11 cellular contexts compared by ENCODE assay signal in the genomic region with DNA sequence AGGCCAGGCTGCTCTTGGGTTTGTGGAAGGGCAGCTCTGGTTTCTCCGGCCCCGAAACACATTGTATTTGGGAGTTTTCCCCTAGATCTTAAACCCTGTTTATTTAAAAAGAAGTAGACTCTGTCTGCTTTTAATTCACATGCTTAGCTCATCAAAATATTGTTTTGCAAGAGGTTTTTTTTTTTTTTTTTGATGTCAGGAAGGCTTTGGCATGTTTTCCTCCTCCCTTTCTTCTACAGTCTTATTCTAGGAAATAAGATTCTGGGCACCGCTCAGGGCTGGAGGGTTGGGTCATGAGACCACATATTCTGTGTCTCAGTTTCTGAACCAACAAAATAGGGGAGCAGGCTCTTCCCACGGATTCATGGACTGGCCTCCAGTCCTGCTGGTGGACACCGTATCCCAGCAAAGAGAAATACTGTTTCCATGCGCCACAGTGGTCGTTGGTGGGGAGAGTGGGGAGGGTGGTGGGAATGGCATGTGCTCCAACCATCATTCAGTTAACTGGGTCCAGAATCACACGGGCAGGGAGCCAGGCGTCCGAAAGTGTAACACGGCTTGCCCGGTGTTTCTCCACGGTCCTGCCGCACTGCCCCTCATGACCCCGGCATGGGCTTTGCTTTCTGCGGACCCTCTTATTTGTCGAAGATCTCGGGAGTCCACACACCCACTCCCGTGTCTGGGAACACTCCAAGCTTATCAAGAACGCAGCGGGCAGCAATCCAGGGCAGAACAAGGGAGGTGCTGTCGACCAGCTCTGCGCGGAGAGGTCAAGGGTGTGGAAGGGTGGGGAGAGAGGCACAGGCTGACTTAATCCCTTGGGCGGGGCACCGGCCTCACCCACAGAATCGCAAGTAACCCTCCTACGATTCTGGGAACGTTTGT.
DNase-seq lines count a peak whose midpoint lies in the region; ATAC-seq and TF ChIP-seq lines count a peak whose summit lies in the region.
"Had no signal": no experiment of that assay in that cellular context is flagged by ENCODE, and none has a peak within 500 bp of the region (broad histone marks: within the 10 kb centered on the region; RNA-seq: fewer than 3 reads in every experiment).

No MANE protein-coding gene starts in this region.

- no peaks in the 10 kb centered on the region for H3K9me2 ChIP-seq in PC-3 (replicated peaks; ENCODE audit: low read length)

- H3K27ac ChIP-seq in PC-3 (ENCODE audit: low read length) (peak overlapping the region; percentile 54), fibroblast of lung (ENCODE audit: insufficient read depth, low read length) (peak overlapping the region; percentile 70)
- H3K27ac ChIP-seq in CD4-positive, alpha-beta memory T cell (ENCODE audit: low read depth, low read length): no peak overlapping the region
- H3K27ac ChIP-seq: HL-60 had no signal

- H3K4me1 Mint-ChIP-seq in CD4-positive, alpha-beta memory T cell: no peaks in the 10 kb centered on the region
- H3K4me1 Mint-ChIP-seq: naive thymus-derived CD8-positive, alpha-beta T cell had no signal

- no TSS peak for BruUV-seq in PC-3 (replicated peaks; lab: Mats Ljungman, UMichigan)

- peak overlapping the region; percentile 37 for H3K4me2 ChIP-seq in PC-3 (ENCODE audit: low read length)
- H3K4me2 ChIP-seq in fibroblast of lung (ENCODE audit: extremely low read depth, insufficient read depth, low read length): peak overlapping the region; percentile 44

- no peak overlapping the region for H2AFZ ChIP-seq in PC-3 (ENCODE audit: low read length)
- no peak overlapping the region for H2AFZ ChIP-seq in fibroblast of lung (ENCODE audit: low read length)

- H3K27ac Mint-ChIP-seq in CD4-positive, alpha-beta memory T cell: no peak overlapping the region
- H3K27ac Mint-ChIP-seq: T-helper 17 cell had no signal

- H3K27me3 Mint-ChIP-seq in CD4-positive, alpha-beta memory T cell: peaks cover 1% of the 10 kb centered on the region in 2 donors

- no peaks in the 10 kb centered on the region for H4K20me1 ChIP-seq in PC-3 (ENCODE audit: low read length)
- no peaks in the 10 kb centered on the region for H4K20me1 ChIP-seq in fibroblast of lung (ENCODE audit: control insufficient read depth, extremely low read depth, insufficient read depth, low read length)

- CTCF ChIA-PET in PC-3 (lab: Charles Lee): interaction anchor here (0.6 to 1.1 kb wide), 2 partner anchors 43 to 89 kb away, joined by 6 read pairs; no protein-coding TSS in a partner anchor
- CTCF ChIA-PET in CD4-positive, alpha-beta memory T cell (lab: Charles Lee; ENCODE audit: partially characterized antibody): no interaction called here

- H3K36me3 ChIP-seq in PC-3 (ENCODE audit: low read depth, low read length): no peaks in the 10 kb centered on the region
- H3K36me3 ChIP-seq in fibroblast of lung (ENCODE audit: control insufficient read depth, insufficient read depth, low read length): no peaks in the 10 kb centered on the region
- no peaks in the 10 kb centered on the region for H3K36me3 ChIP-seq in CD4-positive, alpha-beta memory T cell (ENCODE audit: insufficient read depth, low read length)

- H3K27me3 ChIP-seq in PC-3 (ENCODE audit: low read length) (no peaks in the 10 kb centered on the region), fibroblast of lung (ENCODE audit: control insufficient read depth, insufficient read depth, low read length) (no peaks in the 10 kb centered on the region)
- H3K27me3 ChIP-seq in CD4-positive, alpha-beta memory T cell (ENCODE audit: insufficient read depth, low read length): no peaks in the 10 kb centered on the region

- ATAC-seq in PC-3 (no peak), GM19455 (IDR thresholded peaks at IDR 0.05; ENCODE audit: unreplicated experiment) (no peak)
- ATAC-seq: naive thymus-derived CD8-positive, alpha-beta T cell; T-helper 17 cell had no signal

- no peaks in the 10 kb centered on the region for H3K79me2 ChIP-seq in PC-3 (ENCODE audit: low read length)
- peaks cover 8% of the 10 kb centered on the region for H3K79me2 ChIP-seq in fibroblast of lung (ENCODE audit: control insufficient read depth, insufficient read depth, low read length)

- no peak overlapping the region for H3K4me3 Mint-ChIP-seq in CD4-positive, alpha-beta memory T cell
- H3K4me3 Mint-ChIP-seq: naive thymus-derived CD8-positive, alpha-beta T cell; T-helper 17 cell had no signal

- DNase-seq in PC-3 (peak; percentile 39), fibroblast of lung (ENCODE audit: low read depth in 2 of 2) (peak; percentile 62 to 91), myocyte (ENCODE audit: low read depth) (peak; percentile 66), T-helper 9 cell (no peak)
- DNase-seq in central memory CD4-positive, alpha-beta T cell: no peak
- DNase-seq in CD4-positive, alpha-beta memory T cell: no peak
- DNase-seq: NCI-H2171, T-helper 17 cell had no signal

- no peaks in the 10 kb centered on the region for H3K36me3 Mint-ChIP-seq in CD4-positive, alpha-beta memory T cell
- H3K36me3 Mint-ChIP-seq: naive thymus-derived CD8-positive, alpha-beta T cell had no signal

- intact Hi-C loops in PC-3 (cut with micrococcal nuclease): no loop called here
- intact Hi-C loops in CD4-positive, alpha-beta memory T cell (cut with micrococcal nuclease): no loop called here

- H3K4me3 ChIP-seq in PC-3 (ENCODE audit: low read length): no peak overlapping the region
- peak overlapping the region in 1 of 4 experiments; percentile 38 for H3K4me3 ChIP-seq in fibroblast of lung (replicated peaks in 1 of 4; ENCODE audit: control extremely low read depth in 1 of 4, insufficient read depth in 1 of 4, low read depth in 3 of 4, low read length in 4 of 4)
- H3K4me3 ChIP-seq in CD4-positive, alpha-beta memory T cell (ENCODE audit: low read length in 2 of 2): no peak overlapping the region

- H3K9me3 Mint-ChIP-seq in CD4-positive, alpha-beta memory T cell: no peaks in the 10 kb centered on the region
- H3K9me3 Mint-ChIP-seq: naive thymus-derived CD8-positive, alpha-beta T cell had no signal

- TF ChIP-seq CTCF in PC-3 (conservative IDR thresholded peaks at IDR 0.05; ENCODE audit: low read depth, low read length): no peak
- TF ChIP-seq CTCF in fibroblast of lung (conservative IDR thresholded peaks at IDR 0.05 in 1 of 2, IDR thresholded peaks at IDR 0.05 in 1 of 2; ENCODE audit: low read depth in 1 of 2, low read length in 2 of 2): no peak

- H3K9me3 ChIP-seq in PC-3 (ENCODE audit: low read length) (no peaks in the 10 kb centered on the region), fibroblast of lung (ENCODE audit: control insufficient read depth, insufficient read depth, low read depth, low read length) (no peaks in the 10 kb centered on the region)
- H3K9me3 ChIP-seq in CD4-positive, alpha-beta memory T cell (ENCODE audit: control insufficient read depth in 1 of 2, low read length in 2 of 2): no peaks in the 10 kb centered on the region

- POLR2A ChIA-PET in PC-3 (lab: Charles Lee; ENCODE audit: unreplicated experiment): no interaction called here
- POLR2A ChIA-PET in CD4-positive, alpha-beta memory T cell (lab: Charles Lee; ENCODE audit: partially characterized antibody): no interaction called here

- H3K9ac ChIP-seq in PC-3 (ENCODE audit: low read length): no peak overlapping the region
- peak overlapping the region; percentile 25 for H3K9ac ChIP-seq in fibroblast of lung (ENCODE audit: insufficient read depth, low read length)

- H3K4me1 ChIP-seq in PC-3 (ENCODE audit: insufficient read depth, low read length) (peaks cover 55% of the 10 kb centered on the region), fibroblast of lung (ENCODE audit: control insufficient read depth, extremely low read depth, insufficient read depth, low read length) (peaks cover 47% of the 10 kb centered on the region)
- no peaks in the 10 kb centered on the region for H3K4me1 ChIP-seq in CD4-positive, alpha-beta memory T cell (ENCODE audit: insufficient read depth, low read length)

- no peaks in the 10 kb centered on the region for H3F3A ChIP-seq in PC-3 (ENCODE audit: low read length, unreplicated experiment)

Comparison
In these comparisons a context has a peak if more than half of its experiments do, and no peak if none do; other contexts are left out.
1. DNase-seq: peak in PC-3 (single experiment), fibroblast of lung (2 of 2) and myocyte (single experiment); none in T-helper 9 cell (single experiment), central memory CD4-positive, alpha-beta T cell (single experiment) and CD4-positive, alpha-beta memory T cell (0 of 5).